Comparison of ENCODE assay signal across 12 cellular contexts in genomic region chr1:198904356-198904755, GRCh38.
DNase-seq lines count a peak whose midpoint lies in the region; ATAC-seq, FAIRE-seq and TF ChIP-seq lines count a peak whose summit lies in the region.
"Had no signal": no experiment of that assay in that cellular context is flagged by ENCODE, and none has a peak within 500 bp of the region (broad histone marks: within the 10 kb centered on the region; RNA-seq: fewer than 3 reads in every experiment).

No MANE protein-coding gene starts in this region.

- no peak for TF ChIP-seq EP300 in sigmoid colon (IDR thresholded peaks at IDR 0.05)

- H3K9me3 Mint-ChIP-seq in CD8-positive, alpha-beta memory T cell = no peaks in the 10 kb centered on the region
- H3K9me3 Mint-ChIP-seq: neural progenitor cell had no signal

- H3K4me1 ChIP-seq in SJSA1 (replicated peaks) (peaks cover 11% of the 10 kb centered on the region), sigmoid colon (no peaks in the 10 kb centered on the region)
- H3K4me1 ChIP-seq in CD8-positive, alpha-beta memory T cell (ENCODE audit: insufficient read depth, low read length) = peaks cover 10% of the 10 kb centered on the region
- H3K4me1 ChIP-seq: Caco-2 had no signal

- H3K4me3 Mint-ChIP-seq in CD8-positive, alpha-beta memory T cell = no peak overlapping the region

- no peak overlapping the region for H3K4me3 ChIP-seq in SJSA1
- no peak overlapping the region for H3K4me3 ChIP-seq in sigmoid colon
- no peak overlapping the region for H3K4me3 ChIP-seq in CD8-positive, alpha-beta memory T cell (ENCODE audit: low read length)
- H3K4me3 ChIP-seq: neural progenitor cell, tibial artery had no signal

- H3K36me3 ChIP-seq in SJSA1 (peaks cover 34% of the 10 kb centered on the region), sigmoid colon (no peaks in the 10 kb centered on the region)
- H3K36me3 ChIP-seq in CD8-positive, alpha-beta memory T cell (ENCODE audit: insufficient read depth, low read length) = no peaks in the 10 kb centered on the region
- H3K36me3 ChIP-seq: neural progenitor cell, tibial artery had no signal

- H3K9me3 ChIP-seq in SJSA1 (replicated peaks) (no peaks in the 10 kb centered on the region), sigmoid colon (no peaks in the 10 kb centered on the region)
- H3K9me3 ChIP-seq in CD8-positive, alpha-beta memory T cell (ENCODE audit: low read length) = no peaks in the 10 kb centered on the region
- H3K9me3 ChIP-seq: Caco-2, tibial artery had no signal

- 51 to 53% methylated on average over 2 of the region's 2 CpGs for WGBS in sigmoid colon, 2 donors

- TF ChIP-seq CTCF in sigmoid colon (IDR thresholded peaks at IDR 0.05) = no peak

- no peak for TF ChIP-seq POLR2A in sigmoid colon (IDR thresholded peaks at IDR 0.05)

- CTCF ChIA-PET in CD8-positive, alpha-beta memory T cell (lab: Charles Lee) = interaction anchor here (1.4 kb wide), 1 partner anchor 24 kb away, joined by 4 read pairs; no protein-coding TSS in a partner anchor

- H3K27ac Mint-ChIP-seq in CD8-positive, alpha-beta memory T cell = peak overlapping the region in 1 of 8 donors; percentile 35

- intact Hi-C loops in sigmoid colon (cut with DNase I) (no loop called here), left colon (cut with DNase I, micrococcal nuclease) (no loop called here)

- no peaks in the 10 kb centered on the region for H3K27me3 Mint-ChIP-seq in CD8-positive, alpha-beta memory T cell

- peak; percentile 69 for FAIRE-seq in GM19239 (lab: Jason Lieb, UNC)

- DNase-seq in GM19239 (ENCODE audit: insufficient read length, low spot score) = no peak
- DNase-seq in SJSA1 (ENCODE audit: low read depth in 1 of 2, low spot score in 2 of 2) = no peak
- peak; percentile 70 for DNase-seq in fibroblast of gingiva (ENCODE audit: low read depth)
- peak; percentile 78 for DNase-seq in pons (ENCODE audit: low spot score)
- DNase-seq in NCI-H446 treated with DMSO at 0.1 percent for 48 hours (lab: John Stamatoyannopoulos, UW) = no peak
- DNase-seq in sigmoid colon = no peak
- DNase-seq in CD8-positive, alpha-beta memory T cell = no peak
- no peak for DNase-seq in left colon
- DNase-seq: Caco-2, tibial artery had no signal

- POLR2A ChIA-PET in CD8-positive, alpha-beta memory T cell (lab: Charles Lee) = no interaction called here

- H3K36me3 Mint-ChIP-seq in CD8-positive, alpha-beta memory T cell = peaks cover 0 to 7% (median 1%) of the 10 kb centered on the region in 3 donors

- peaks cover 12 to 31% (median 17%) of the 10 kb centered on the region in 3 donors for H3K4me1 Mint-ChIP-seq in CD8-positive, alpha-beta memory T cell

- H3K27me3 ChIP-seq in SJSA1 (replicated peaks) = no peaks in the 10 kb centered on the region
- H3K27me3 ChIP-seq in sigmoid colon = no peaks in the 10 kb centered on the region
- no peaks in the 10 kb centered on the region for H3K27me3 ChIP-seq in CD8-positive, alpha-beta memory T cell (ENCODE audit: insufficient read depth, low read length, poor library complexity, severe bottlenecking)
- H3K27me3 ChIP-seq: neural progenitor cell, tibial artery had no signal

- H3K27ac ChIP-seq in SJSA1 = 0 out of 2 replicates have a peak overlapping the region, but pooled peaks have one; percentile 8
- H3K27ac ChIP-seq in sigmoid colon = no peak overlapping the region
- no peak overlapping the region for H3K27ac ChIP-seq in CD8-positive, alpha-beta memory T cell (ENCODE audit: low read depth, low read length)
- H3K27ac ChIP-seq: HL-60, neural progenitor cell, tibial artery had no signal

- ATAC-seq in left colon = no peak

Comparison
In these comparisons a context has a peak if more than half of its experiments do, and no peak if none do; other contexts are left out.
1. DNase-seq: peak in fibroblast of gingiva (single experiment) and pons (single experiment); none in GM19239 (single experiment), SJSA1 (0 of 2), NCI-H446 treated with DMSO at 0.1 percent for 48 hours (single experiment), sigmoid colon (single experiment), CD8-positive, alpha-beta memory T cell (0 of 5) and left colon (0 of 2).